Comparison of ENCODE assay signal across 24 cellular contexts in genomic region chr1:236123563-236123962, GRCh38. TPM values are rescaled to one million over a fixed set of nuclear protein-coding genes. Genes with fewer than 3 reads are reported as not detected.
"Had no signal": no experiment of that assay in that cellular context is flagged by ENCODE, and none has a peak within 500 bp of the region (broad histone marks: within the 10 kb centered on the region; RNA-seq: fewer than 3 reads in every experiment).

No MANE protein-coding gene starts in this region.

- H3K9me3 Mint-ChIP-seq: activated CD4-positive, alpha-beta memory T cell treated with anti-CD3 and anti-CD28 coated beads for 36 hours; activated CD4-positive, alpha-beta T cell treated with anti-CD3 and anti-CD28 coated beads, Interleukin-2, amount 10 ng/mL, durations not matched to agents 7 days and 5 days; activated naive CD4-positive, alpha-beta T cell treated with anti-CD3 and anti-CD28 coated beads, Interleukin-2, amount 50 U/mL, for 24 hours; activated T-cell treated with anti-CD3 and anti-CD28 coated beads, Interleukin-2, amount 50 U/mL, for 4 hours had no signal

- H3K27ac ChIP-seq: breast epithelium, colonic mucosa, PC-9, VCaP had no signal

- DNase-seq: activated CD4-positive, alpha-beta memory T cell treated with anti-CD3 and anti-CD28 coated beads for 36 hours; activated CD4-positive, alpha-beta T cell treated with anti-CD3 and anti-CD28 coated beads, Interleukin-2, amount 10 ng/mL, durations not matched to agents 7 days and 5 days; activated CD4-positive, CD25-positive, alpha-beta regulatory T cell; activated CD8-positive, alpha-beta memory T cell treated with anti-CD3 and anti-CD28 coated beads for 24 hours; activated T-cell treated with anti-CD3 and anti-CD28 coated beads, Interleukin-2, amount 50 U/mL, for 4 hours; aorta; caudate nucleus; colonic mucosa; MM.1S; NCI-H1105; NCI-H1436; NCI-H1694 treated with DMSO at 0.1 percent for 48 hours; NCI-H2029 treated with DMSO at 0.1 percent for 48 hours; NCI-H345; NCI-H510A; NCI-H526 treated with DMSO at 0.1 percent for 48 hours; NK-92 treated with Interleukin-12 subunit alpha and Interleukin-12 subunit beta, amount 100 ng/mL, for 24 hours; PC-9; SIG-M5; T-helper 2 cell; T1000 had no signal

- H3K9me3 ChIP-seq: breast epithelium, colonic mucosa had no signal

- ATAC-seq: activated T-cell treated with anti-CD3 and anti-CD28 coated beads, Interleukin-2, amount 50 U/mL, for 4 hours had no signal

- H3K4me3 Mint-ChIP-seq: activated CD4-positive, alpha-beta memory T cell treated with anti-CD3 and anti-CD28 coated beads for 36 hours; activated CD4-positive, alpha-beta T cell treated with anti-CD3 and anti-CD28 coated beads, Interleukin-2, amount 10 ng/mL, durations not matched to agents 7 days and 5 days; activated naive CD4-positive, alpha-beta T cell treated with anti-CD3 and anti-CD28 coated beads, Interleukin-2, amount 50 U/mL, for 24 hours; activated T-cell treated with anti-CD3 and anti-CD28 coated beads, Interleukin-2, amount 50 U/mL, for 4 hours had no signal

- H3K36me3 ChIP-seq: breast epithelium, colonic mucosa had no signal

- H3K4me3 ChIP-seq: breast epithelium, colonic mucosa, PC-9 had no signal

- H3K27me3 Mint-ChIP-seq: activated naive CD4-positive, alpha-beta T cell treated with anti-CD3 and anti-CD28 coated beads, Interleukin-2, amount 50 U/mL, for 24 hours had no signal

- H3K36me3 Mint-ChIP-seq: activated CD4-positive, alpha-beta memory T cell treated with anti-CD3 and anti-CD28 coated beads for 36 hours; activated naive CD4-positive, alpha-beta T cell treated with anti-CD3 and anti-CD28 coated beads, Interleukin-2, amount 50 U/mL, for 24 hours had no signal

- H3K4me1 ChIP-seq: breast epithelium, colonic mucosa had no signal

- H3K27ac Mint-ChIP-seq: activated CD4-positive, alpha-beta memory T cell treated with anti-CD3 and anti-CD28 coated beads for 36 hours; activated CD4-positive, alpha-beta T cell treated with anti-CD3 and anti-CD28 coated beads, Interleukin-2, amount 10 ng/mL, durations not matched to agents 7 days and 5 days; activated naive CD4-positive, alpha-beta T cell treated with anti-CD3 and anti-CD28 coated beads, Interleukin-2, amount 50 U/mL, for 24 hours had no signal

- H3K27me3 ChIP-seq: breast epithelium, colonic mucosa had no signal

RNA-seq across cellular contexts. Expression of gene GPR137B, which starts 18.8 kb away (rescaled TPM):
- total RNA-seq: PC-9 had no signal

RNA-seq across cellular contexts. Expression of gene NID1, which starts 58.7 kb away (rescaled TPM):
- total RNA-seq: PC-9 had no signal
